In genomic region chr4:139528377-139529005, GRCh38 we compare ENCODE assay signal across 8 cellular contexts. TPM values are rescaled to one million over a fixed set of nuclear protein-coding genes. Genes with fewer than 3 reads are reported as not detected.
DNase-seq lines count a peak whose midpoint lies in the region; ATAC-seq and TF ChIP-seq lines count a peak whose summit lies in the region.

No MANE protein-coding gene starts in this region.

- H3K4me3 ChIP-seq in kidney epithelial cell (ENCODE audit: low read depth, low read length) (no peak overlapping the region), BE2C (ENCODE audit: low read depth, low read length) (no peak overlapping the region)

- DNase-seq in OCI-M1 (lab: John Stamatoyannopoulos, UW) (peak; percentile 36), kidney epithelial cell (ENCODE audit: low read depth) (peak; percentile 32), NCI-H1417 (lab: John Stamatoyannopoulos, UW) (no peak), BE2C (no peak)
- no peak for DNase-seq in stimulated activated CD4-positive, alpha-beta T cell treated with anti-CD3 and anti-CD28 coated beads, Interleukin-15, amount 100 ng/mL, for 24 hours

- no peaks in the 10 kb centered on the region for H3K36me3 ChIP-seq in kidney epithelial cell (ENCODE audit: control insufficient read depth, insufficient read depth, low read length)
- peaks cover 51% of the 10 kb centered on the region for H3K36me3 ChIP-seq in BE2C

- no peaks in the 10 kb centered on the region for H3K9me3 ChIP-seq in BE2C

- no peaks in the 10 kb centered on the region for H3K4me1 ChIP-seq in BE2C

- TF ChIP-seq CTCF in kidney epithelial cell (IDR thresholded peaks at IDR 0.05; ENCODE audit: insufficient read depth, low read length, poor library complexity, severe bottlenecking) (no peak), BE2C (IDR thresholded peaks at IDR 0.05; ENCODE audit: low read depth, low read length) (no peak)

- ATAC-seq in GM18867 (IDR thresholded peaks at IDR 0.05; ENCODE audit: unreplicated experiment) (peak; percentile 59), HG02798 (IDR thresholded peaks at IDR 0.05; ENCODE audit: poor library complexity, unreplicated experiment) (peak; percentile 77), SK-N-SH treated with all-trans-retinoic acid at 6 μM for 48 hours (no peak)

- H3K27me3 ChIP-seq in kidney epithelial cell (ENCODE audit: control insufficient read depth, insufficient read depth, low read length), result no peaks in the 10 kb centered on the region
- no peaks in the 10 kb centered on the region for H3K27me3 ChIP-seq in BE2C

TF ChIP-seq in SK-N-SH treated with all-trans-retinoic acid at 6 μM for 48 hours, 23 proteins besides CTCF, POLR2A, EP300 and RAD21:
- TF ChIP-seq CREB5 (CRISPR knock-in tag; IDR thresholded peaks at IDR 0.05; ENCODE audit: low read depth) (no peak), TCF4 (CRISPR knock-in tag; IDR thresholded peaks at IDR 0.05; ENCODE audit: borderline replicate concordance) (no peak), ZNF565 (CRISPR knock-in tag; conservative IDR thresholded peaks at IDR 0.05; ENCODE audit: low read depth) (no peak), ZNF8 (CRISPR knock-in tag; IDR thresholded peaks at IDR 0.05) (no peak), ISL1 (CRISPR knock-in tag; IDR thresholded peaks at IDR 0.05) (no peak)

RNA-seq across cellular contexts. Expression of gene SETD7, which starts 27.5 kb away (rescaled TPM):
- 37.7 and 38.7 TPM in 2 replicates for total RNA-seq in kidney epithelial cell
- polyA plus RNA-seq in BE2C (2012; ENCODE audit: insufficient read depth, insufficient read length, low read depth), result 23.2 TPM

Comparison
In these comparisons a context has a peak if more than half of its experiments do, and no peak if none do; other contexts are left out.
1. DNase-seq: peak in OCI-M1 (single experiment) and kidney epithelial cell (single experiment); none in NCI-H1417 (0 of 3), BE2C (single experiment) and stimulated activated CD4-positive, alpha-beta T cell treated with anti-CD3 and anti-CD28 coated beads, Interleukin-15, amount 100 ng/mL, for 24 hours (single experiment).